8 cellular contexts compared by ENCODE assay signal in the genomic region with DNA sequence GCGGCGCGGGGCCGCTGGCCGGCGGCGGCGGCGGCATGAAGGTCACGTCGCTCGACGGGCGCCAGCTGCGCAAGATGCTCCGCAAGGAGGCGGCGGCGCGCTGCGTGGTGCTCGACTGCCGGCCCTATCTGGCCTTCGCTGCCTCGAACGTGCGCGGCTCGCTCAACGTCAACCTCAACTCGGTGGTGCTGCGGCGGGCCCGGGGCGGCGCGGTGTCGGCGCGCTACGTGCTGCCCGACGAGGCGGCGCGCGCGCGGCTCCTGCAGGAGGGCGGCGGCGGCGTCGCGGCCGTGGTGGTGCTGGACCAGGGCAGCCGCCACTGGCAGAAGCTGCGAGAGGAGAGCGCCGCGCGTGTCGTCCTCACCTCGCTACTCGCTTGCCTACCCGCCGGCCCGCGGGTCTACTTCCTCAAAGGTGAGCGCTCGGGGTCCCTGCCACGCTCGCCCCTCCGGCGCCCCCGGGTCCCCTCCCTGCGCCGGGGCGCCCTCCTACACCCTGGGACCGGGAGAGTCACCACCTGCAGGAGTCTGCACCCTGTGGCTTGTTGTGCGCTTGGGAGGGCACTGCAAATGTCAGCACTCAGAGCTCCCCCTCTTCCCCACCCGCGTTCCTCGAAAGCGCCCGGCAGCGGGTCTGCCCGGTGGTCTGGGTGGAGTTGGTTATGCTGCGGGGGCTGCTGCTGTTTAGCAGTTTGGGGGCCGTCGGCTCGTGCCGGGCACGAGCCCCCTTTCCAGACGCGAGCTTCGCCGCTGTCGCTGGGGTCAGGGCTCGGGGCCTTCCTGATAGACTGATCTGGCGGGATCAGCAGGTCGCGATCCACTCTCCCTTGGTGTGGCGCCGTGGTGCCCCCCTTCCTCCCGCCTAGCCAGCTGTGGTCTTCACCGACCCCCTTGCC. TPM values are rescaled to one million over a fixed set of nuclear protein-coding genes. Genes with fewer than 3 reads are reported as not detected.
DNase-seq lines count a peak whose midpoint lies in the region; ATAC-seq and TF ChIP-seq lines count a peak whose summit lies in the region.

No MANE protein-coding gene starts in this region.

- TF ChIP-seq POLR2A in heart left ventricle (IDR thresholded peaks at IDR 0.05), result no peak

- no TSS peak for BruUV-seq in Panc1 (replicated peaks; lab: Mats Ljungman, UMichigan)

- 1 to 2% (median 2%) methylated on average over 55 to 107 of the region's 107 CpGs for WGBS in heart left ventricle, 4 donors

- CTCF ChIA-PET in Panc1 (lab: Charles Lee), result interaction anchor here (0.6 to 2.1 kb wide), 7 partner anchors 48 to 290 kb away, joined by 3 to 10 read pairs (median 7); a partner anchor contains a TSS

- TF ChIP-seq CTCF in Panc1 (IDR thresholded peaks at IDR 0.05) (no peak; the same call in 1 of the 2 replicates), heart left ventricle (IDR thresholded peaks at IDR 0.05) (peak in 1 of 12 donors; percentile 4)

- peak; percentile 16 for DNase-seq in SKM-1 treated with dmso at 0.1 percent for 144 hours (lab: John Stamatoyannopoulos, UW; ENCODE audit: unreplicated experiment)
- DNase-seq in SKM-1 (lab: John Stamatoyannopoulos, UW; ENCODE audit: unreplicated experiment), result no peak
- DNase-seq in Panc1 (ENCODE audit: low read depth, low spot score), result no peak
- peak; percentile 69 for DNase-seq in activated naive CD4-positive, alpha-beta T cell treated with Interleukin-2 at 50 U/mL for 16 hours
- peak; percentile 51 to 80 (median 64) for DNase-seq in heart left ventricle
- DNase-seq in DMS153 treated with DMSO at 0.1 percent for 48 hours (lab: John Stamatoyannopoulos, UW; ENCODE audit: unreplicated experiment), result no peak

- peak; percentile 17 for ATAC-seq in HG03039 (IDR thresholded peaks at IDR 0.05; ENCODE audit: unreplicated experiment)
- peak; percentile 46 for ATAC-seq in Panc1
- ATAC-seq in heart left ventricle, result peak in 1 of 4 donors; percentile 2

- in situ Hi-C loops in Panc1 (cut with HindIII; ENCODE audit: low pct_unique_long_range_greater_than_20kb, low sequenced_read_pairs), result no loop called here

- H3K27ac ChIP-seq in Panc1 (ENCODE audit: low read length) (peak overlapping the region; percentile 94), heart left ventricle (peak overlapping the region; percentile 78 to 98 (median 94)), rectal smooth muscle tissue (ENCODE audit: low read depth, low read length) (peak overlapping the region; percentile 93)

- H3K4me3 ChIP-seq in Panc1 (ENCODE audit: low read depth in 2 of 2, low read length in 2 of 2) (peak overlapping the region; percentile 87 to 92), heart left ventricle (peak overlapping the region; percentile 51 to 97 (median 83)), rectal smooth muscle tissue (ENCODE audit: low read length) (peak overlapping the region; percentile 72)

- H3K36me3 ChIP-seq in Panc1 (ENCODE audit: control insufficient read depth, insufficient read depth, low read length) (peaks cover 4% of the 10 kb centered on the region; the same call in 1 of the 2 replicates), heart left ventricle (peaks cover 0 to 3% (median 0%) of the 10 kb centered on the region in 9 donors), rectal smooth muscle tissue (ENCODE audit: control insufficient read depth, insufficient read depth, low read length) (no peaks in the 10 kb centered on the region)

- POLR2A ChIA-PET in Panc1 (lab: Charles Lee), result interaction anchor here (0.6 to 1.0 kb wide), 4 partner anchors 14 to 175 kb away, joined by 3 to 6 read pairs (median 4); no protein-coding TSS in a partner anchor

- peak overlapping the region; percentile 33 for H3K9ac ChIP-seq in rectal smooth muscle tissue (ENCODE audit: low read length)

- H3K27me3 ChIP-seq in Panc1 (ENCODE audit: control insufficient read depth, insufficient read depth, low read length), result no peaks in the 10 kb centered on the region
- no peaks in the 10 kb centered on the region for H3K27me3 ChIP-seq in heart left ventricle
- H3K27me3 ChIP-seq in rectal smooth muscle tissue (ENCODE audit: control insufficient read depth, insufficient read depth, low read length), result no peaks in the 10 kb centered on the region

- intact Hi-C loops in Panc1 (cut with micrococcal nuclease; ENCODE audit: unreplicated experiment), result loop anchor here (5.0 kb wide), 1 partner anchor 101 kb away; no protein-coding TSS in a partner anchor
- intact Hi-C loops in heart left ventricle (cut with DNase I), result loop anchor here in 7 of 10 donors (2.0 to 10.0 kb wide), 11 partner anchors 39 to 361 kb away; no protein-coding TSS in a partner anchor

- no peaks in the 10 kb centered on the region for H3K9me3 ChIP-seq in Panc1 (ENCODE audit: control insufficient read depth, insufficient read depth, low read depth, low read length)
- H3K9me3 ChIP-seq in heart left ventricle, result no peaks in the 10 kb centered on the region

- H3K4me1 ChIP-seq in Panc1 (ENCODE audit: control insufficient read depth, insufficient read depth, low read length) (peaks cover 56% of the 10 kb centered on the region), heart left ventricle (peaks cover 15 to 68% (median 43%) of the 10 kb centered on the region in 12 donors), rectal smooth muscle tissue (ENCODE audit: control insufficient read depth, insufficient read depth, low read length) (peaks cover 41% of the 10 kb centered on the region)

RNA-seq across cellular contexts. Expression of a gene that starts 0.6 kb away (rescaled TPM):
- total RNA-seq in Panc1 (2021; ENCODE audit: unreplicated experiment), result 30.1 TPM
- polyA plus RNA-seq in Panc1 (2012; ENCODE audit: insufficient read length), result 18.3 TPM
- 10 to 100 TPM in 7 of 9 donors, 1 to 10 TPM in 2; 5.5 to 36.4 (median 16.1) TPM for total RNA-seq in heart left ventricle
- 10 to 100 TPM in 1 of 2 donors, 1 to 10 TPM in 1; 3.5 to 42.7 TPM for polyA plus RNA-seq in heart left ventricle

Comparison
In these comparisons a context has a peak if more than half of its experiments do, and no peak if none do; other contexts are left out.
1. DNase-seq: peak in SKM-1 treated with dmso at 0.1 percent for 144 hours (single experiment), activated naive CD4-positive, alpha-beta T cell treated with Interleukin-2 at 50 U/mL for 16 hours (single experiment) and heart left ventricle (5 of 5); none in SKM-1 (single experiment), Panc1 (single experiment) and DMS153 treated with DMSO at 0.1 percent for 48 hours (single experiment).
2. Peak in every context shown above with its lines, with median percentiles within 50 percentile points of each other: H3K27ac ChIP-seq and H3K4me3 ChIP-seq.